10 cellular contexts compared by ENCODE assay signal in genomic region chr5:134006119-134006514, GRCh38. TPM values are rescaled to one million over a fixed set of nuclear protein-coding genes. Genes with fewer than 3 reads are reported as not detected.
DNase-seq lines count a peak whose midpoint lies in the region; ATAC-seq and TF ChIP-seq lines count a peak whose summit lies in the region.
"Had no signal": no experiment of that assay in that cellular context is flagged by ENCODE, and none has a peak within 500 bp of the region (broad histone marks: within the 10 kb centered on the region; RNA-seq: fewer than 3 reads in every experiment).

No MANE protein-coding gene starts in this region.

- ATAC-seq in lung (ENCODE audit: insufficient read depth, low FRiP score) (no peak), thoracic aorta (ENCODE audit: insufficient number of reproducible peaks, low FRiP score, low read depth) (no peak), HG03342 (IDR thresholded peaks at IDR 0.05; ENCODE audit: unreplicated experiment) (no peak), HG02884 (IDR thresholded peaks at IDR 0.05; ENCODE audit: unreplicated experiment) (no peak)

- H3K36me3 ChIP-seq in lung (ENCODE audit: control insufficient read depth in 2 of 2, insufficient read depth in 2 of 2, low read length in 2 of 2): peaks cover 0 to 1% of the 10 kb centered on the region in 2 donors
- no peaks in the 10 kb centered on the region for H3K36me3 ChIP-seq in thoracic aorta

- DNase-seq in activated CD4-positive, alpha-beta T cell treated with anti-CD3 and anti-CD28 coated beads, Interleukin-2, amount 10 ng/mL, durations not matched to agents 24 days and 14 days: no peak
- DNase-seq in activated CD4-positive, alpha-beta T cell treated with anti-CD3 and anti-CD28 coated beads, Interleukin-2, amount 50 U/mL, for 48 hours: no peak
- DNase-seq in astrocyte of the spinal cord (ENCODE audit: low read depth, low spot score): no peak
- DNase-seq in lung (ENCODE audit: low spot score): no peak
- DNase-seq in thoracic aorta (ENCODE audit: low spot score): no peak
- DNase-seq in kidney glomerular epithelial cell (lab: John Stamatoyannopoulos, UW): no peak
- DNase-seq: NCI-H2029 treated with DMSO at 0.1 percent for 48 hours had no signal

- H3K4me3 ChIP-seq in astrocyte of the spinal cord (ENCODE audit: low read depth, low read length) (peak overlapping the region; percentile 75), lung (no peak overlapping the region), thoracic aorta (peak overlapping the region; percentile 95)

- H3K27ac Mint-ChIP-seq in activated CD4-positive, alpha-beta T cell treated with anti-CD3 and anti-CD28 coated beads, Interleukin-2, amount 10 ng/mL, durations not matched to agents 24 days and 14 days: peak overlapping the region; percentile 96

- intact Hi-C loops in activated CD4-positive, alpha-beta T cell treated with anti-CD3 and anti-CD28 coated beads, Interleukin-2, amount 10 ng/mL, durations not matched to agents 24 days and 14 days (cut with micrococcal nuclease): loop anchor here (10.0 kb wide), 1 partner anchor 519 kb away; the partner anchor contains the start of gene JADE2

- no peaks in the 10 kb centered on the region for H3K9me3 ChIP-seq in lung (ENCODE audit: control insufficient read depth in 2 of 2, insufficient read depth in 1 of 2, low read length in 1 of 2)
- H3K9me3 ChIP-seq in thoracic aorta: no peaks in the 10 kb centered on the region

- H3K9me3 Mint-ChIP-seq in activated CD4-positive, alpha-beta T cell treated with anti-CD3 and anti-CD28 coated beads, Interleukin-2, amount 10 ng/mL, durations not matched to agents 24 days and 14 days: no peaks in the 10 kb centered on the region
- H3K9me3 Mint-ChIP-seq: memory B cell had no signal

- H3K4me1 ChIP-seq in lung (ENCODE audit: control insufficient read depth in 2 of 2, insufficient read depth in 2 of 2, low read length in 2 of 2): peaks cover 9 to 25% of the 10 kb centered on the region in 2 donors
- peaks cover 23 to 34% of the 10 kb centered on the region in 2 donors for H3K4me1 ChIP-seq in thoracic aorta (ENCODE audit: control insufficient read depth in 1 of 2, low read depth in 2 of 2)

- H3K4me3 Mint-ChIP-seq in activated CD4-positive, alpha-beta T cell treated with anti-CD3 and anti-CD28 coated beads, Interleukin-2, amount 10 ng/mL, durations not matched to agents 24 days and 14 days: peak overlapping the region; percentile 93

- in situ Hi-C loops in astrocyte of the spinal cord (cut with HindIII; ENCODE audit: low sequenced_read_pairs): no loop called here

- whole genome bisulfite sequencing in lung, 2 donors: 92 to 93% methylated on average over 13 of the region's 13 CpGs

- H3K27ac ChIP-seq in lung (ENCODE audit: low read depth in 1 of 2, low read length in 1 of 2) (peak overlapping the region; percentile 99 to 100), thoracic aorta (peak overlapping the region; percentile 100)

- peaks cover 31% of the 10 kb centered on the region for H3K4me1 Mint-ChIP-seq in activated CD4-positive, alpha-beta T cell treated with anti-CD3 and anti-CD28 coated beads, Interleukin-2, amount 10 ng/mL, durations not matched to agents 24 days and 14 days

- TF ChIP-seq CTCF in astrocyte of the spinal cord (IDR thresholded peaks at IDR 0.05; ENCODE audit: low read depth, low read length) (no peak), lung (IDR thresholded peaks at IDR 0.05; ENCODE audit: control extremely low read depth, extremely low read depth) (no peak), thoracic aorta (IDR thresholded peaks at IDR 0.05) (no peak)

- H3K27me3 ChIP-seq in lung (ENCODE audit: control insufficient read depth, insufficient read depth): no peaks in the 10 kb centered on the region
- no peaks in the 10 kb centered on the region for H3K27me3 ChIP-seq in thoracic aorta (replicated peaks; ENCODE audit: insufficient read depth)

- H3K36me3 Mint-ChIP-seq in activated CD4-positive, alpha-beta T cell treated with anti-CD3 and anti-CD28 coated beads, Interleukin-2, amount 10 ng/mL, durations not matched to agents 24 days and 14 days (ENCODE audit: low read depth): peaks cover 32% of the 10 kb centered on the region
- H3K36me3 Mint-ChIP-seq: memory B cell had no signal

- peaks cover 3% of the 10 kb centered on the region for H3K27me3 Mint-ChIP-seq in activated CD4-positive, alpha-beta T cell treated with anti-CD3 and anti-CD28 coated beads, Interleukin-2, amount 10 ng/mL, durations not matched to agents 24 days and 14 days
- H3K27me3 Mint-ChIP-seq: memory B cell had no signal

RNA-seq across cellular contexts. Expression of gene VDAC1, which starts 1.3 kb away (rescaled TPM):
- total RNA-seq in activated CD4-positive, alpha-beta T cell treated with anti-CD3 and anti-CD28 coated beads, Interleukin-2, amount 10 ng/mL, durations not matched to agents 24 days and 14 days: 508 and 515 TPM in 2 replicates
- total RNA-seq in lung (100 to 1,000 TPM; 109 to 130 TPM), thoracic aorta (100 to 1,000 TPM in 1 of 2 donors, 10 to 100 TPM in 1; 77.0 to 112 TPM)
- polyA plus RNA-seq in lung: 100 to 1,000 TPM; 107 to 136 TPM

RNA-seq across cellular contexts. Expression of gene C5orf15, which starts 37.7 kb away (rescaled TPM):
- 41.4 and 45.0 TPM in 2 replicates for total RNA-seq in activated CD4-positive, alpha-beta T cell treated with anti-CD3 and anti-CD28 coated beads, Interleukin-2, amount 10 ng/mL, durations not matched to agents 24 days and 14 days
- total RNA-seq in lung (100 to 1,000 TPM in 1 of 2 donors, 10 to 100 TPM in 1; 34.1 to 118 TPM), thoracic aorta (10 to 100 TPM; 39.5 to 56.1 TPM)
- 10 to 100 TPM; 21.6 to 45.8 TPM for polyA plus RNA-seq in lung
